ENCODE assay signal across 8 cellular contexts in the genomic region with DNA sequence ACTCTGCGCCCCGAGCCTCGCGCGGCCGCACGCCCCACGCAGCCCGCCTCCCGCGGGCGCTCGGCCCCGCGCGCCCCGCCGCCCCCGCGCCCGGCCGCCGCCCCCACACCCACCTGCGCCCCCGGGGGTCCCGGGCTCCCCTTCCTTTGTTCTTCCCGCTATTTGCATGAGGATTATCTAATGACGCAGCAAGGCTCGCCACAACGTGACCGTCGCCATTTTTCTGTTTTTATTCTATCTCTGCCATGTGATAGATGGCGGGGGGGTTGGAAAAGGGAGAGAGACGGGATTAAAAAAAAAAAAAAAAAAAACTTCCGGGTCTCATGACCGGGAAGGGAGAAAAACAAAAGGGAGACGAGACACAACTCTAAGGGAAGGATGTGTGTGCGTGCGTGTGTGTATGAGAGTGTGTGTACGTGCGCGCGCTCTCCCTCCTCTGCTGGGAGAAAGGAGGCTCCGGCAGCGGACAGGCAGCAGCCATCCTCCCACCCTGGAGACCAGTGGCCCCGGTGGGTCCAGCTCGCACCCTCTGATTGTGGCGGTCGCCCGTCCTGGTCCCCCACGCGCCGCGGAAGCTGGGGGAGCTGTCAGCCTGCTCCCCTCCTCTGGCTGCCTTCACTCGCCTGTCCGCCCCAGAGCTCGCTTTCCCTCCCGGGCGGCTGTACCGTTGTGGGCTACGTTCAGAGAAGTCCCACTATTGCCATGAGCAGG.
DNase-seq lines count a peak whose midpoint lies in the region; ATAC-seq and TF ChIP-seq lines count a peak whose summit lies in the region.

No MANE protein-coding gene starts in this region.

- DNase-seq in Peyer's patch (peak; percentile 69 to 84 (median 79)), fibroblast of peridontal ligament (ENCODE audit: extremely low read depth) (peak; percentile 82)
- DNase-seq in activated T-helper 2 cell treated with anti-CD3 and anti-CD28 coated beads, Interferon-gamma antibody, Interleukin-2, Interleukin-4, amounts not matched to agents 10 μg/mL and 5 μg/mL and 100 μg/mL, durations not matched to agents 14 hours and 24 hours and 36 hours (ENCODE audit: low spot score): peak; percentile 38
- peak; percentile 47 for DNase-seq in stimulated activated naive CD4-positive, alpha-beta T cell treated with Interleukin-2 at 50 U/mL for 16 hours (lab: John Stamatoyannopoulos, UW)

- H3K27me3 ChIP-seq in BLaER1 treated with 17β-estradiol and CSF1 and Interleukin-3, amounts not matched to agents 10 nM and 100 nM: no peaks in the 10 kb centered on the region
- H3K27me3 ChIP-seq in Peyer's patch (no peaks in the 10 kb centered on the region), muscle layer of duodenum (ENCODE audit: low read depth, low read length) (no peaks in the 10 kb centered on the region)

- H3K4me2 ChIP-seq in BLaER1 treated with 17β-estradiol and CSF1 and Interleukin-3, amounts not matched to agents 10 nM and 100 nM: peak overlapping the region; percentile 77 to 97 (median 93)

- intact Hi-C loops in activated T-helper 2 cell treated with anti-CD3 and anti-CD28 coated beads, Interferon-gamma antibody, Interleukin-2, Interleukin-4, amounts not matched to agents 10 μg/mL and 5 μg/mL and 100 μg/mL, durations not matched to agents 14 hours and 24 hours and 36 hours (cut with micrococcal nuclease): loop anchor here (2.0 to 10.0 kb wide), 8 partner anchors 65 to 1473 kb away; partner anchors contain the start of genes AK4, LEPR, LEPROT and PGM1

- H3K9me3 ChIP-seq in BLaER1 treated with 17β-estradiol and CSF1 and Interleukin-3, amounts not matched to agents 10 nM and 100 nM (replicated peaks in 1 of 11): no peaks in the 10 kb centered on the region
- H3K9me3 ChIP-seq in Peyer's patch (no peaks in the 10 kb centered on the region), muscle layer of duodenum (ENCODE audit: control insufficient read depth in 1 of 2, low read length in 2 of 2) (no peaks in the 10 kb centered on the region)

- TF ChIP-seq CTCF in Peyer's patch (IDR thresholded peaks at IDR 0.05): no peak

- peak overlapping the region; percentile 93 to 99 (median 98) for H3K4me3 Mint-ChIP-seq in IgD-negative memory B cell
- H3K4me3 Mint-ChIP-seq in activated T-helper 2 cell treated with anti-CD3 and anti-CD28 coated beads, Interferon-gamma antibody, Interleukin-2, Interleukin-4, amounts not matched to agents 10 μg/mL and 5 μg/mL and 100 μg/mL, durations not matched to agents 14 hours and 24 hours and 36 hours (ENCODE audit: low read depth): peak overlapping the region; percentile 89

- no peaks in the 10 kb centered on the region for H3K36me3 Mint-ChIP-seq in IgD-negative memory B cell
- H3K36me3 Mint-ChIP-seq in activated T-helper 2 cell treated with anti-CD3 and anti-CD28 coated beads, Interferon-gamma antibody, Interleukin-2, Interleukin-4, amounts not matched to agents 10 μg/mL and 5 μg/mL and 100 μg/mL, durations not matched to agents 14 hours and 24 hours and 36 hours (ENCODE audit: low read depth): no peaks in the 10 kb centered on the region

- no peaks in the 10 kb centered on the region for H3K27me3 Mint-ChIP-seq in IgD-negative memory B cell
- peaks cover 2% of the 10 kb centered on the region for H3K27me3 Mint-ChIP-seq in activated T-helper 2 cell treated with anti-CD3 and anti-CD28 coated beads, Interferon-gamma antibody, Interleukin-2, Interleukin-4, amounts not matched to agents 10 μg/mL and 5 μg/mL and 100 μg/mL, durations not matched to agents 14 hours and 24 hours and 36 hours (ENCODE audit: low read depth)

- H3K36me3 ChIP-seq in BLaER1 treated with 17β-estradiol and CSF1 and Interleukin-3, amounts not matched to agents 10 nM and 100 nM: no peaks in the 10 kb centered on the region
- H3K36me3 ChIP-seq in Peyer's patch (no peaks in the 10 kb centered on the region), muscle layer of duodenum (ENCODE audit: control insufficient read depth in 1 of 2, insufficient read depth in 2 of 2, low read length in 2 of 2) (peaks cover 0 to 7% of the 10 kb centered on the region in 2 donors)

- peak; percentile 41 to 75 for TF ChIP-seq POLR2A in Peyer's patch (IDR thresholded peaks at IDR 0.05)

- no peaks in the 10 kb centered on the region for H3K9me3 Mint-ChIP-seq in IgD-negative memory B cell
- no peaks in the 10 kb centered on the region for H3K9me3 Mint-ChIP-seq in activated T-helper 2 cell treated with anti-CD3 and anti-CD28 coated beads, Interferon-gamma antibody, Interleukin-2, Interleukin-4, amounts not matched to agents 10 μg/mL and 5 μg/mL and 100 μg/mL, durations not matched to agents 14 hours and 24 hours and 36 hours

- peaks cover 26 to 44% (median 38%) of the 10 kb centered on the region in 3 donors for H3K4me1 Mint-ChIP-seq in IgD-negative memory B cell
- H3K4me1 Mint-ChIP-seq in activated T-helper 2 cell treated with anti-CD3 and anti-CD28 coated beads, Interferon-gamma antibody, Interleukin-2, Interleukin-4, amounts not matched to agents 10 μg/mL and 5 μg/mL and 100 μg/mL, durations not matched to agents 14 hours and 24 hours and 36 hours (ENCODE audit: low read depth): peaks cover 31% of the 10 kb centered on the region

- H3K4me1 ChIP-seq in BLaER1 treated with 17β-estradiol and CSF1 and Interleukin-3, amounts not matched to agents 10 nM and 100 nM: peaks cover 26 to 40% (median 32%) of the 10 kb centered on the region in 10 experiments
- H3K4me1 ChIP-seq in Peyer's patch: peaks cover 0 to 24% (median 3%) of the 10 kb centered on the region in 4 donors
- H3K4me1 ChIP-seq in muscle layer of duodenum (ENCODE audit: control insufficient read depth in 1 of 2, insufficient read depth in 2 of 2, low read length in 2 of 2): peaks cover 0 to 25% of the 10 kb centered on the region in 2 donors

- peak overlapping the region; percentile 91 to 100 (median 96) for H3K27ac ChIP-seq in BLaER1 treated with 17β-estradiol and CSF1 and Interleukin-3, amounts not matched to agents 10 nM and 100 nM
- peak overlapping the region; percentile 95 to 100 (median 99) for H3K27ac ChIP-seq in Peyer's patch
- H3K27ac ChIP-seq in muscle layer of duodenum (ENCODE audit: low read length): peak overlapping the region; percentile 100

- H4K20me1 ChIP-seq in BLaER1 treated with 17β-estradiol and CSF1 and Interleukin-3, amounts not matched to agents 10 nM and 100 nM: peaks cover 6 to 35% (median 30%) of the 10 kb centered on the region in 11 experiments; a peak in 13 of 22 replicates

- peak overlapping the region; percentile 76 to 91 (median 86) for H3K4me3 ChIP-seq in BLaER1 treated with 17β-estradiol and CSF1 and Interleukin-3, amounts not matched to agents 10 nM and 100 nM
- H3K4me3 ChIP-seq in Peyer's patch (peak overlapping the region; percentile 90 to 96 (median 94)), muscle layer of duodenum (ENCODE audit: low read depth in 1 of 2, low read length in 2 of 2) (peak overlapping the region; percentile 80 to 99)

- ATAC-seq in GM19452 (IDR thresholded peaks at IDR 0.05; ENCODE audit: unreplicated experiment): peak; percentile 30

- peak overlapping the region; percentile 98 to 100 (median 99) for H3K27ac Mint-ChIP-seq in IgD-negative memory B cell
- H3K27ac Mint-ChIP-seq in activated T-helper 2 cell treated with anti-CD3 and anti-CD28 coated beads, Interferon-gamma antibody, Interleukin-2, Interleukin-4, amounts not matched to agents 10 μg/mL and 5 μg/mL and 100 μg/mL, durations not matched to agents 14 hours and 24 hours and 36 hours: peak overlapping the region; percentile 97

- H3K9ac ChIP-seq in BLaER1 treated with 17β-estradiol and CSF1 and Interleukin-3, amounts not matched to agents 10 nM and 100 nM: peak overlapping the region; percentile 93 to 99 (median 97)

Comparison
In these comparisons a context has a peak if more than half of its experiments do, and no peak if none do; other contexts are left out.
1. Peak in every context shown above with its lines: DNase-seq, ATAC-seq, H3K4me3 ChIP-seq and H3K27ac ChIP-seq.